ENCODE assay signal across 30 cellular contexts in the genomic region with DNA sequence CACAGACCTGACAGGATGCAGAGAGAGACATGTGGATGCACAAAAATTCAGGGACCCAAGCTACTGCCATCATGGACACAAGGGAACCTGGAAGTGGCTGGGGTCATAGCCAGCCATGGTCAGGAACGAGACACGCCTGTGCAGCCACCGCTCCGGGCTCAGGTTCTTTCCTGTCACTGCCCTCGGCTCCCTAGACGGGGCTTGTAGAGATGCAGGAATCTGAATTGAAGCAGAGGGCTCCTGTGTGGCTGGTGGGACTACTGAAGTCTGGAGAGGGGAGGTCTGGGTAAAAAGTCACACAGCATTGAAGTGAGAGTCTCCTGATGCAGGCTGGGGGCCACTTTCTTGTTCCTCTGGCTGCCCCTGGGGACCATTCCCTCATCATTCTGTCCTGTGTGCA. TPM values are rescaled to one million over a fixed set of nuclear protein-coding genes. Genes with fewer than 3 reads are reported as not detected.
"Had no signal": no experiment of that assay in that cellular context is flagged by ENCODE, and none has a peak within 500 bp of the region (broad histone marks: within the 10 kb centered on the region; RNA-seq: fewer than 3 reads in every experiment).

No MANE protein-coding gene starts in this region.

- H3K36me3 ChIP-seq: adrenal gland, esophagus muscularis mucosa, gastrocnemius medialis had no signal

- H3K27ac Mint-ChIP-seq: activated CD4-positive, alpha-beta memory T cell treated with anti-CD3 and anti-CD28 coated beads for 36 hours; activated CD4-positive, alpha-beta T cell treated with anti-CD3 and anti-CD28 coated beads for 36 hours; activated CD4-positive, alpha-beta T cell treated with anti-CD3 and anti-CD28 coated beads, Interleukin-2, amount 10 ng/mL, durations not matched to agents 24 days and 14 days; activated CD8-positive, alpha-beta memory T cell treated with anti-CD3 and anti-CD28 coated beads, Interleukin-2, amount 10 ng/mL, durations not matched to agents 7 days and 5 days; activated CD8-positive, alpha-beta T cell treated with anti-CD3 and anti-CD28 coated beads, Interleukin-2, amount 10 ng/mL, durations not matched to agents 7 days and 5 days; activated naive CD4-positive, alpha-beta T cell treated with anti-CD3 and anti-CD28 coated beads for 36 hours; activated naive CD8-positive, alpha-beta T cell treated with anti-CD3 and anti-CD28 coated beads for 36 hours; activated naive CD8-positive, alpha-beta T cell treated with anti-CD3 and anti-CD28 coated beads, Interleukin-2, amount 50 U/mL, for 24 hours; activated T-cell treated with anti-CD3 and anti-CD28 coated beads, Interleukin-2, amount 50 U/mL, for 72 hours; activated T-helper 2 cell treated with anti-CD3 and anti-CD28 coated beads, Interferon-gamma antibody, Interleukin-2, Interleukin-4, amounts not matched to agents 10 μg/mL and 5 μg/mL and 100 μg/mL, durations not matched to agents 14 hours and 24 hours and 36 hours; effector memory CD8-positive, alpha-beta T cell had no signal

- H3K9me3 Mint-ChIP-seq: activated CD4-positive, alpha-beta memory T cell treated with anti-CD3 and anti-CD28 coated beads for 36 hours; activated CD4-positive, alpha-beta T cell treated with anti-CD3 and anti-CD28 coated beads, Interleukin-2, amount 10 ng/mL, durations not matched to agents 24 days and 14 days; activated naive CD4-positive, alpha-beta T cell treated with anti-CD3 and anti-CD28 coated beads for 36 hours; activated naive CD4-positive, alpha-beta T cell treated with anti-CD3 and anti-CD28 coated beads, Interleukin-2, amount 50 U/mL, for 24 hours; activated naive CD8-positive, alpha-beta T cell treated with anti-CD3 and anti-CD28 coated beads for 36 hours; activated naive CD8-positive, alpha-beta T cell treated with anti-CD3 and anti-CD28 coated beads, Interleukin-2, amount 50 U/mL, for 24 hours; activated T-cell treated with anti-CD3 and anti-CD28 coated beads, Interleukin-2, amount 50 U/mL, for 72 hours; activated T-helper 2 cell treated with anti-CD3 and anti-CD28 coated beads, Interferon-gamma antibody, Interleukin-2, Interleukin-4, amounts not matched to agents 10 μg/mL and 5 μg/mL and 100 μg/mL, durations not matched to agents 14 hours and 24 hours and 36 hours; effector memory CD8-positive, alpha-beta T cell had no signal

- H3K27me3 Mint-ChIP-seq: activated CD4-positive, alpha-beta memory T cell treated with anti-CD3 and anti-CD28 coated beads for 36 hours; activated CD4-positive, alpha-beta T cell treated with anti-CD3 and anti-CD28 coated beads for 36 hours had no signal

- H3K4me1 Mint-ChIP-seq: activated CD4-positive, alpha-beta T cell treated with anti-CD3 and anti-CD28 coated beads for 36 hours; activated CD4-positive, alpha-beta T cell treated with anti-CD3 and anti-CD28 coated beads, Interleukin-2, amount 10 ng/mL, durations not matched to agents 24 days and 14 days; activated CD8-positive, alpha-beta memory T cell treated with anti-CD3 and anti-CD28 coated beads, Interleukin-2, amount 10 ng/mL, durations not matched to agents 7 days and 5 days; activated naive CD4-positive, alpha-beta T cell treated with anti-CD3 and anti-CD28 coated beads, Interleukin-2, amount 50 U/mL, for 24 hours; activated naive CD8-positive, alpha-beta T cell treated with anti-CD3 and anti-CD28 coated beads for 36 hours; activated naive CD8-positive, alpha-beta T cell treated with anti-CD3 and anti-CD28 coated beads, Interleukin-2, amount 50 U/mL, for 24 hours had no signal

- H3K4me1 ChIP-seq: adrenal gland, body of pancreas, foreskin keratinocyte had no signal

- DNase-seq: activated CD4-positive, alpha-beta memory T cell treated with anti-CD3 and anti-CD28 coated beads for 36 hours; activated CD4-positive, alpha-beta T cell treated with anti-CD3 and anti-CD28 coated beads for 36 hours; activated CD4-positive, alpha-beta T cell treated with anti-CD3 and anti-CD28 coated beads, Interleukin-2, amount 10 ng/mL, durations not matched to agents 24 days and 14 days; activated CD4-positive, CD25-positive, alpha-beta regulatory T cell; activated CD4-positive, CD25-positive, alpha-beta regulatory T cell treated with anti-CD3 and anti-CD28 coated beads, Interleukin-2, amount 50 U/mL, for 72 hours; activated CD8-positive, alpha-beta memory T cell treated with anti-CD3 and anti-CD28 coated beads, Interleukin-2, amount 10 ng/mL, durations not matched to agents 7 days and 5 days; activated CD8-positive, alpha-beta memory T cell treated with anti-CD3 and anti-CD28 coated beads, Interleukin-2, amount 50 U/mL, for 4 hours; activated CD8-positive, alpha-beta T cell treated with anti-CD3 and anti-CD28 coated beads, Interleukin-2, amount 10 ng/mL, durations not matched to agents 7 days and 5 days; activated effector memory CD4-positive, alpha-beta T cell treated with anti-CD3 and anti-CD28 coated beads, Interleukin-2, amount 50 U/mL, for 16 hours; activated naive CD4-positive, alpha-beta T cell treated with anti-CD3 and anti-CD28 coated beads for 36 hours; activated naive CD8-positive, alpha-beta T cell treated with anti-CD3 and anti-CD28 coated beads for 36 hours; activated naive CD8-positive, alpha-beta T cell treated with anti-CD3 and anti-CD28 coated beads, Interleukin-2, amount 50 U/mL, for 24 hours; activated T-cell treated with anti-CD3 and anti-CD28 coated beads, Interleukin-2, amount 50 U/mL, for 1 hour; activated T-cell treated with anti-CD3 and anti-CD28 coated beads, Interleukin-2, amount 50 U/mL, for 72 hours; aorta; body of pancreas; cortex of kidney; dermis blood vessel endothelial cell; effector CD4-positive, alpha-beta T cell; effector memory CD8-positive, alpha-beta T cell; erythroblast; foreskin keratinocyte; gastrocnemius medialis; glutamatergic neuron; T-helper 2 cell had no signal

- ATAC-seq: activated CD4-positive, alpha-beta T cell treated with anti-CD3 and anti-CD28 coated beads for 36 hours; activated CD8-positive, alpha-beta memory T cell treated with anti-CD3 and anti-CD28 coated beads, Interleukin-2, amount 10 ng/mL, durations not matched to agents 7 days and 5 days; activated CD8-positive, alpha-beta T cell treated with anti-CD3 and anti-CD28 coated beads, Interleukin-2, amount 10 ng/mL, durations not matched to agents 7 days and 5 days; activated naive CD8-positive, alpha-beta T cell treated with anti-CD3 and anti-CD28 coated beads, Interleukin-2, amount 50 U/mL, for 24 hours; activated T-cell treated with anti-CD3 and anti-CD28 coated beads, Interleukin-2, amount 50 U/mL, for 72 hours; body of pancreas; effector memory CD8-positive, alpha-beta T cell; gastrocnemius medialis had no signal

- H3K9me3 ChIP-seq: adrenal gland, body of pancreas, esophagus muscularis mucosa, gastrocnemius medialis had no signal

- H3K36me3 Mint-ChIP-seq: activated CD4-positive, alpha-beta memory T cell treated with anti-CD3 and anti-CD28 coated beads for 36 hours; activated CD8-positive, alpha-beta memory T cell treated with anti-CD3 and anti-CD28 coated beads, Interleukin-2, amount 10 ng/mL, durations not matched to agents 7 days and 5 days; activated naive CD4-positive, alpha-beta T cell treated with anti-CD3 and anti-CD28 coated beads, Interleukin-2, amount 50 U/mL, for 24 hours; activated naive CD8-positive, alpha-beta T cell treated with anti-CD3 and anti-CD28 coated beads for 36 hours had no signal

- H3K27me3 ChIP-seq: adrenal gland, body of pancreas, esophagus muscularis mucosa, gastrocnemius medialis had no signal

- H3K4me3 ChIP-seq: adrenal gland, body of pancreas, esophagus muscularis mucosa, gastrocnemius medialis had no signal

- FAIRE-seq: colon had no signal

- H3K27ac ChIP-seq: adrenal gland, body of pancreas, esophagus muscularis mucosa, foreskin keratinocyte, gastrocnemius medialis had no signal

- H3K4me3 Mint-ChIP-seq: activated CD4-positive, alpha-beta memory T cell treated with anti-CD3 and anti-CD28 coated beads for 36 hours; activated CD4-positive, alpha-beta T cell treated with anti-CD3 and anti-CD28 coated beads for 36 hours; activated CD4-positive, alpha-beta T cell treated with anti-CD3 and anti-CD28 coated beads, Interleukin-2, amount 10 ng/mL, durations not matched to agents 24 days and 14 days; activated CD8-positive, alpha-beta memory T cell treated with anti-CD3 and anti-CD28 coated beads, Interleukin-2, amount 10 ng/mL, durations not matched to agents 7 days and 5 days; activated CD8-positive, alpha-beta T cell treated with anti-CD3 and anti-CD28 coated beads, Interleukin-2, amount 10 ng/mL, durations not matched to agents 7 days and 5 days; activated naive CD4-positive, alpha-beta T cell treated with anti-CD3 and anti-CD28 coated beads for 36 hours; activated naive CD4-positive, alpha-beta T cell treated with anti-CD3 and anti-CD28 coated beads, Interleukin-2, amount 50 U/mL, for 24 hours; activated naive CD8-positive, alpha-beta T cell treated with anti-CD3 and anti-CD28 coated beads for 36 hours; activated naive CD8-positive, alpha-beta T cell treated with anti-CD3 and anti-CD28 coated beads, Interleukin-2, amount 50 U/mL, for 24 hours; activated T-cell treated with anti-CD3 and anti-CD28 coated beads, Interleukin-2, amount 50 U/mL, for 72 hours; effector memory CD8-positive, alpha-beta T cell had no signal

RNA-seq across cellular contexts. Expression of gene PTGS1, which starts 32.3 kb away (rescaled TPM):
- total RNA-seq: activated naive CD4-positive, alpha-beta T cell treated with anti-CD3 and anti-CD28 coated beads for 36 hours had no signal
